18 cellular contexts compared by ENCODE assay signal in the genomic region with DNA sequence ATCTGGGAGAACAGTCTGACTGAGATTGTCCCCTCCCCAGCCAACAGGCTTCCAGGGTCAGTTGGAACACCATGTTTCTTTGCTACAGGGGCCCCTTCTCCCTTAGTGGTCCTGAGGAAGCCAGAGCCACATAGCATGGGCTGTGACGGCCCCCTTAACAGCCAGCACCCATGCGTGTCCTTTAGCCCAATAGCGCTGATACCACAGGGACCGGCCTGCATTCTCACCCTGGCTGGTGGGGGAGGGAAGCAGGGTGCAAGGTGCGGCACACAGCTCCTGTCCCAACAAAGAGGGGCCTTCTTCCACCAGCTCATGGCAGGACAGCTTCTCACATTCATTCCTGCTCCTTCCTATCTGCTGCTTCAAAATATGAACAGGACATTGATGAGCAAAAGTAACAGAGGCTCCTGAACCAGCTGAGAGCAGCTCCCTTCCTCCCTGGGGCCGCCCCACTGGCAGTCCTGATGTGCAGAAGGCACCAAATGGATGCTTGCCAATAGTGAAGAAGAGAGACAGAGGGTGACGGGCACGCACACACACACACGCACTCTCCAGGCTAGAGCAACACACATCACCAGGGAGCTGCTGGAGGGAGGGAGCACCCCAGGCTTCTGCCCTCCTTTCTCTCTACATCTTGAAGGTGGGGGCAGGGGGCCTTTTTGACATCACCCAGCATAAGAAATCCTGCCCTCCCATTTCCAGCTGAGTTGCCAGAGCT.
"Had no signal": no experiment of that assay in that cellular context is flagged by ENCODE, and none has a peak within 500 bp of the region (broad histone marks: within the 10 kb centered on the region; RNA-seq: fewer than 3 reads in every experiment).

No MANE protein-coding gene starts in this region.

- H3K36me3 ChIP-seq: colonic mucosa, prostate gland had no signal

- H3K4me1 Mint-ChIP-seq: activated CD4-positive, alpha-beta T cell treated with anti-CD3 and anti-CD28 coated beads, Interleukin-2, amount 10 ng/mL, durations not matched to agents 7 days and 5 days; activated CD8-positive, alpha-beta memory T cell treated with anti-CD3 and anti-CD28 coated beads, Interleukin-2, amount 10 ng/mL, durations not matched to agents 7 days and 5 days; activated naive CD4-positive, alpha-beta T cell treated with anti-CD3 and anti-CD28 coated beads, Interleukin-2, amount 10 ng/mL, durations not matched to agents 7 days and 5 days had no signal

- H3K4me1 ChIP-seq: colonic mucosa, prostate gland had no signal

- H3K27me3 ChIP-seq: colonic mucosa, hepatocyte, testis had no signal

- H3K79me2 ChIP-seq: hepatocyte had no signal

- H3K36me3 Mint-ChIP-seq: activated CD8-positive, alpha-beta memory T cell treated with anti-CD3 and anti-CD28 coated beads, Interleukin-2, amount 10 ng/mL, durations not matched to agents 7 days and 5 days; activated naive CD4-positive, alpha-beta T cell treated with anti-CD3 and anti-CD28 coated beads, Interleukin-2, amount 10 ng/mL, durations not matched to agents 7 days and 5 days; natural killer cell treated with Interleukin-12 subunit alpha and Interleukin-12 subunit beta and Interleukin-15 and Interleukin-18, amount 100 ng/mL, for 72 hours had no signal

- FAIRE-seq: astrocyte, keratinocyte had no signal

- H3K9me3 Mint-ChIP-seq: activated CD4-positive, alpha-beta T cell treated with anti-CD3 and anti-CD28 coated beads, Interleukin-2, amount 10 ng/mL, durations not matched to agents 7 days and 5 days; activated naive CD4-positive, alpha-beta T cell treated with anti-CD3 and anti-CD28 coated beads, Interleukin-2, amount 10 ng/mL, durations not matched to agents 7 days and 5 days; activated T-helper 2 cell treated with anti-CD3 and anti-CD28 coated beads, Interferon-gamma antibody, Interleukin-2, Interleukin-4, amounts not matched to agents 10 μg/mL and 5 μg/mL and 100 μg/mL, durations not matched to agents 14 hours and 24 hours and 36 hours; natural killer cell treated with Interleukin-12 subunit alpha and Interleukin-12 subunit beta and Interleukin-15 and Interleukin-18, amount 100 ng/mL, for 72 hours; stimulated activated naive CD8-positive, alpha-beta T cell treated with anti-CD3 and anti-CD28 coated beads, Interleukin-15, amount 100 ng/mL, for 72 hours; T-helper 2 cell treated with Interferon-gamma antibody and Interleukin-4, amounts not matched to agents 5 μg/mL and 100 μg/mL, for 36 hours had no signal

- H2AFZ ChIP-seq: hepatocyte had no signal

- H3K9me3 ChIP-seq: colonic mucosa, prostate gland, testis had no signal

- H3K4me3 Mint-ChIP-seq: activated CD4-positive, alpha-beta T cell treated with anti-CD3 and anti-CD28 coated beads, Interleukin-2, amount 10 ng/mL, durations not matched to agents 7 days and 5 days; activated CD8-positive, alpha-beta memory T cell treated with anti-CD3 and anti-CD28 coated beads, Interleukin-2, amount 10 ng/mL, durations not matched to agents 7 days and 5 days; activated naive CD4-positive, alpha-beta T cell treated with anti-CD3 and anti-CD28 coated beads, Interleukin-2, amount 10 ng/mL, durations not matched to agents 7 days and 5 days; natural killer cell treated with Interleukin-12 subunit alpha and Interleukin-12 subunit beta and Interleukin-15 and Interleukin-18, amount 100 ng/mL, for 72 hours; stimulated activated naive CD8-positive, alpha-beta T cell treated with anti-CD3 and anti-CD28 coated beads, Interleukin-15, amount 100 ng/mL, for 72 hours; T-helper 2 cell treated with Interferon-gamma antibody and Interleukin-4, amounts not matched to agents 5 μg/mL and 100 μg/mL, for 36 hours had no signal

- H3K27ac Mint-ChIP-seq: activated CD4-positive, alpha-beta T cell treated with anti-CD3 and anti-CD28 coated beads, Interleukin-2, amount 10 ng/mL, durations not matched to agents 7 days and 5 days; activated CD8-positive, alpha-beta memory T cell treated with anti-CD3 and anti-CD28 coated beads, Interleukin-2, amount 10 ng/mL, durations not matched to agents 7 days and 5 days; activated naive CD4-positive, alpha-beta T cell treated with anti-CD3 and anti-CD28 coated beads, Interleukin-2, amount 10 ng/mL, durations not matched to agents 7 days and 5 days; activated T-helper 2 cell treated with anti-CD3 and anti-CD28 coated beads, Interferon-gamma antibody, Interleukin-2, Interleukin-4, amounts not matched to agents 10 μg/mL and 5 μg/mL and 100 μg/mL, durations not matched to agents 14 hours and 24 hours and 36 hours; natural killer cell treated with Interleukin-12 subunit alpha and Interleukin-12 subunit beta and Interleukin-15 and Interleukin-18, amount 100 ng/mL, for 72 hours; stimulated activated naive CD8-positive, alpha-beta T cell treated with anti-CD3 and anti-CD28 coated beads, Interleukin-15, amount 100 ng/mL, for 72 hours; T-helper 2 cell treated with Interferon-gamma antibody and Interleukin-4, amounts not matched to agents 5 μg/mL and 100 μg/mL, for 36 hours had no signal

- H3K4me2 ChIP-seq: hepatocyte had no signal

- H3K27me3 Mint-ChIP-seq: activated CD4-positive, alpha-beta T cell treated with anti-CD3 and anti-CD28 coated beads, Interleukin-2, amount 10 ng/mL, durations not matched to agents 7 days and 5 days had no signal

- DNase-seq: activated CD4-positive, alpha-beta T cell treated with anti-CD3 and anti-CD28 coated beads, Interleukin-2, amount 10 ng/mL, durations not matched to agents 7 days and 5 days; activated CD8-positive, alpha-beta memory T cell treated with anti-CD3 and anti-CD28 coated beads, Interleukin-2, amount 10 ng/mL, durations not matched to agents 7 days and 5 days; activated naive CD4-positive, alpha-beta T cell treated with anti-CD3 and anti-CD28 coated beads, Interleukin-2, amount 10 ng/mL, durations not matched to agents 7 days and 5 days; activated T-cell treated with anti-CD3 and anti-CD28 coated beads, Interleukin-2, amount 50 U/mL, for 1 hour; caudate nucleus; colonic mucosa; occipital lobe; stimulated activated naive CD8-positive, alpha-beta T cell treated with anti-CD3 and anti-CD28 coated beads, Interleukin-15, amount 100 ng/mL, for 72 hours; testis had no signal

- H3K4me3 ChIP-seq: colonic mucosa, hepatocyte, prostate gland, testis had no signal

- ATAC-seq: activated CD8-positive, alpha-beta memory T cell treated with anti-CD3 and anti-CD28 coated beads, Interleukin-2, amount 10 ng/mL, durations not matched to agents 7 days and 5 days; esophagus mucosa; natural killer cell treated with Interleukin-12 subunit alpha and Interleukin-12 subunit beta and Interleukin-15 and Interleukin-18, amount 100 ng/mL, for 72 hours; sciatic nerve; stimulated activated naive CD8-positive, alpha-beta T cell treated with anti-CD3 and anti-CD28 coated beads, Interleukin-15, amount 100 ng/mL, for 72 hours had no signal

- H3K27ac ChIP-seq: colonic mucosa, hepatocyte, prostate gland, testis had no signal
